ENCODE assay signal across 1 cellular context in the genomic region with DNA sequence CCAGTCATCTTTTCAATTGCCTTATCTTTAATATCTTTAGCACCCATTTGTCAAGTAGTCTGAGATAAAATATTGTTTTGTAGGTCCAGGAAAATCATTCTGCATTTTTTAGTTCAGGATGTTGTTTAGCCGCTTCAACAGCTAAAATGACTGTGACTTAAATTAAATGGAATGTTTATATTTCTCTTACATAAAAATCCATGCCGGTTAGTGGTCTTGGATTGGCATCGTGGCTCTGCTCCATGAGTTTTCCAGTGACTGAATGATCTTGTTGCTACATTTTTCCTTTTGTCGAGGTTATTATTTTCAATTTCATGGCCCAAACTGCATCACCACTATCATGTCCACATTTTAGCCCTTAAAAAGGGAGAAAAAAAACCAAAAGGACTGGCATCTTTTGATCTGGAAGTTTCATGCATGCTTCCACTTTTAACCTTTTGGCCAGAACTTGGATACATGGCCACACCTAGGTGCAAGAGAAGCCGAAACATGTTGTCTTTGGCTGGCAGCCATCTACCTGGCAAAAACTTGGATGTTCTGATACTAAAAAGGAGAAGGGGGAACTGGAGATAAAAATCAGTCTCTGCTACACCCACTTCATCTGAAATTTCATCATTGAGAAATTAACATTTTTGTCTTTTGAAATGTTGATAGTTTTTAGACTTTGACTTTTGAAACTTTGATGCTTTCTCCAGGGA.
TF ChIP-seq lines count a peak whose summit lies in the region.

No MANE protein-coding gene starts in this region.

TF ChIP-seq in IMR-90, 13 proteins besides CTCF, POLR2A, EP300 and RAD21:
- TF ChIP-seq BHLHE40 (IDR thresholded peaks at IDR 0.05; ENCODE audit: low read depth, low read length) (no peak), MAZ (IDR thresholded peaks at IDR 0.05; ENCODE audit: borderline replicate concordance, low read depth, low read length) (no peak), CHD1 (IDR thresholded peaks at IDR 0.05; ENCODE audit: low read depth, low read length) (no peak), RFX5 (IDR thresholded peaks at IDR 0.05; ENCODE audit: low read depth, low read length) (no peak), RCOR1 (IDR thresholded peaks at IDR 0.05; ENCODE audit: insufficient replicate concordance, low read length) (no peak), CEBPB (IDR thresholded peaks at IDR 0.05; ENCODE audit: low read depth, low read length) (no peak), SMC3 (IDR thresholded peaks at IDR 0.05; ENCODE audit: low read depth, low read length) (no peak), USF2 (IDR thresholded peaks at IDR 0.05; ENCODE audit: low read depth, low read length) (no peak), MAFK (IDR thresholded peaks at IDR 0.05; ENCODE audit: low read depth, low read length) (no peak), NFE2L2 (IDR thresholded peaks at IDR 0.05; ENCODE audit: low read depth, low read length) (no peak), MXI1 (IDR thresholded peaks at IDR 0.05; ENCODE audit: borderline replicate concordance, low read depth, low read length) (no peak), FOS (IDR thresholded peaks at IDR 0.05; ENCODE audit: low read depth, low read length) (no peak)
- TF ChIP-seq, protein P1, sequence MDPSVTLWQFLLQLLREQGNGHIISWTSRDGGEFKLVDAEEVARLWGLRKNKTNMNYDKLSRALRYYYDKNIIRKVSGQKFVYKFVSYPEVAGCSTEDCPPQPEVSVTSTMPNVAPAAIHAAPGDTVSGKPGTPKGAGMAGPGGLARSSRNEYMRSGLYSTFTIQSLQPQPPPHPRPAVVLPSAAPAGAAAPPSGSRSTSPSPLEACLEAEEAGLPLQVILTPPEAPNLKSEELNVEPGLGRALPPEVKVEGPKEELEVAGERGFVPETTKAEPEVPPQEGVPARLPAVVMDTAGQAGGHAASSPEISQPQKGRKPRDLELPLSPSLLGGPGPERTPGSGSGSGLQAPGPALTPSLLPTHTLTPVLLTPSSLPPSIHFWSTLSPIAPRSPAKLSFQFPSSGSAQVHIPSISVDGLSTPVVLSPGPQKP (IDR thresholded peaks at IDR 0.05; ENCODE audit: borderline replicate concordance, low read depth, low read length): no peak
